ENCODE assay signal across 7 cellular contexts in the genomic region with DNA sequence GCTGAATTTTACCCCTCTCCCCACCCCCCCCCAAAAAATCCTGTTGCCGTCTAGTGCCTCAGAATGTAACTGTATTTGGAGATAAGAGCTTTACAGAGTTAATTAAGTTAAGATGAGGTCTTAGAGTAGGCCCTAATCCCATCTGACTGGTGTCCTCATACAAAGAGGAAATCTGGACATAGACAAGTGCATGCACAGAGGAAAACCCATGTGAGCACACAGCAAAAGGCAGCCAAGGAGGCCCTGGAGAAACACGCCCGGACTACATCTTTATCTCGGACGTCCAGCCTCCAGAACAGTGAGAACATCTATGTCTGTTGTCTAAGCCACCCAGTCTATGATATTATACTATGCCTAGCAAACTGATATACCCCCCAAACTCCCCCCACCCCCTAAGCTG.
A peak's percentile ranks its signal among the peaks of the same experiment; 100 is the strongest.
DNase-seq lines count a peak whose midpoint lies in the region; ATAC-seq, FAIRE-seq and TF ChIP-seq lines count a peak whose summit lies in the region.

No MANE protein-coding gene starts in this region.

- peak overlapping the region; percentile 76 for H3K4me3 Mint-ChIP-seq in activated T-helper 2 cell treated with anti-CD3 and anti-CD28 coated beads, Interferon-gamma antibody, Interleukin-2, Interleukin-4, amounts not matched to agents 10 μg/mL and 5 μg/mL and 100 μg/mL, durations not matched to agents 14 hours and 24 hours and 36 hours (ENCODE audit: low read depth)

- no peaks in the 10 kb centered on the region for H3K36me3 Mint-ChIP-seq in activated T-helper 2 cell treated with anti-CD3 and anti-CD28 coated beads, Interferon-gamma antibody, Interleukin-2, Interleukin-4, amounts not matched to agents 10 μg/mL and 5 μg/mL and 100 μg/mL, durations not matched to agents 14 hours and 24 hours and 36 hours (ENCODE audit: low read depth)

- peak; percentile 97 for DNase-seq in NCI-H82 (lab: John Stamatoyannopoulos, UW)
- DNase-seq in activated T-helper 2 cell treated with anti-CD3 and anti-CD28 coated beads, Interferon-gamma antibody, Interleukin-2, Interleukin-4, amounts not matched to agents 10 μg/mL and 5 μg/mL and 100 μg/mL, durations not matched to agents 14 hours and 24 hours and 36 hours (ENCODE audit: low spot score): no peak
- no peak for DNase-seq in HepG2 (ENCODE audit: low spot score)
- DNase-seq in stomach: no peak
- no peak for DNase-seq in Ammon's horn (ENCODE audit: low spot score)
- no peak for DNase-seq in cerebellum (ENCODE audit: low spot score)
- DNase-seq in ureter (ENCODE audit: low spot score): no peak

- no peak for TF ChIP-seq CTCF in HepG2 (CRISPR knock-in tag; IDR thresholded peaks at IDR 0.05)
- no peak for TF ChIP-seq CTCF in stomach (IDR thresholded peaks at IDR 0.05)

- no peaks in the 10 kb centered on the region for H3K36me3 ChIP-seq in HepG2 (replicated peaks in 1 of 2; ENCODE audit: control insufficient read depth in 1 of 2, insufficient read depth in 2 of 2, low read length in 2 of 2)
- no peaks in the 10 kb centered on the region for H3K36me3 ChIP-seq in stomach

- peak; percentile 21 for ATAC-seq in HepG2

- CTCF ChIA-PET in HepG2 (lab: Yijun Ruan, JAX; ENCODE audit: low intra/inter-chr PET ratio, low total read pairs): interaction anchor here (1.0 to 5.1 kb wide), 5 partner anchors 268 to 344 kb away, joined by 3 to 46 read pairs (median 4); no protein-coding TSS in a partner anchor

- TF ChIP-seq RAD21 in HepG2 (CRISPR knock-in tag; IDR thresholded peaks at IDR 0.05): no peak

- in situ Hi-C loops in HepG2 (cut with HindIII; ENCODE audit: extremely low pct_ligation_motif_present, low pct_unique_long_range_greater_than_20kb): loop anchor here (5.0 to 10.0 kb wide), 2 partner anchors 341 to 609 kb away; no protein-coding TSS in a partner anchor

- TF ChIP-seq POLR2A in HepG2 (IDR thresholded peaks at IDR 0.05; ENCODE audit: insufficient read depth in 1 of 2, low read depth in 2 of 2, low read length in 2 of 2): no peak
- no peak for TF ChIP-seq POLR2A in stomach (IDR thresholded peaks at IDR 0.05)

- H3K27ac ChIP-seq in HepG2 (ENCODE audit: extremely low read length, insufficient read depth, low read length) (peak overlapping the region; percentile 55), stomach (peak overlapping the region; percentile 86 to 95 (median 89))

- no TSS peak for BruUV-seq in HepG2 (replicated peaks; lab: Mats Ljungman, UMichigan)

- no peaks in the 10 kb centered on the region for H4K20me1 ChIP-seq in HepG2 (ENCODE audit: insufficient read depth, low read length)

- no peak for FAIRE-seq in HepG2 (lab: Jason Lieb, UNC)

- WGBS in HepG2 (ENCODE audit: low lambda C conversion rate): 8% methylated on average over 1 of the region's 5 CpGs
- WGBS in stomach, 5 donors: 29 to 56% (median 42%) methylated on average over 5 of the region's 5 CpGs

- peaks cover 25% of the 10 kb centered on the region for H3K4me1 Mint-ChIP-seq in activated T-helper 2 cell treated with anti-CD3 and anti-CD28 coated beads, Interferon-gamma antibody, Interleukin-2, Interleukin-4, amounts not matched to agents 10 μg/mL and 5 μg/mL and 100 μg/mL, durations not matched to agents 14 hours and 24 hours and 36 hours (ENCODE audit: low read depth)

- H3K9me3 ChIP-seq in HepG2 (ENCODE audit: low read length): no peaks in the 10 kb centered on the region
- H3K9me3 ChIP-seq in stomach: no peaks in the 10 kb centered on the region

- H3K9ac ChIP-seq in HepG2 (ENCODE audit: insufficient read depth, low read depth, low read length): peak overlapping the region; percentile 67; the same call in 1 of the 2 replicates

- no peak overlapping the region for H3K27ac Mint-ChIP-seq in activated T-helper 2 cell treated with anti-CD3 and anti-CD28 coated beads, Interferon-gamma antibody, Interleukin-2, Interleukin-4, amounts not matched to agents 10 μg/mL and 5 μg/mL and 100 μg/mL, durations not matched to agents 14 hours and 24 hours and 36 hours

- H3K9me3 Mint-ChIP-seq in activated T-helper 2 cell treated with anti-CD3 and anti-CD28 coated beads, Interferon-gamma antibody, Interleukin-2, Interleukin-4, amounts not matched to agents 10 μg/mL and 5 μg/mL and 100 μg/mL, durations not matched to agents 14 hours and 24 hours and 36 hours: no peaks in the 10 kb centered on the region

- intact Hi-C loops in activated T-helper 2 cell treated with anti-CD3 and anti-CD28 coated beads, Interferon-gamma antibody, Interleukin-2, Interleukin-4, amounts not matched to agents 10 μg/mL and 5 μg/mL and 100 μg/mL, durations not matched to agents 14 hours and 24 hours and 36 hours (cut with micrococcal nuclease): loop anchor here (1.0 to 10.0 kb wide), 3 partner anchors 179 to 609 kb away; a partner anchor contains a TSS
- intact Hi-C loops in HepG2 (cut with micrococcal nuclease; ENCODE audit: unreplicated experiment) (loop anchor here (1.0 to 5.0 kb wide), 2 partner anchors 342 to 401 kb away; no protein-coding TSS in a partner anchor), stomach (cut with DNase I; ENCODE audit: low total_unique reads) (loop anchor here (10.0 kb wide), 2 partner anchors 279 to 349 kb away; no protein-coding TSS in a partner anchor)

- peaks cover 4% of the 10 kb centered on the region for H3K27me3 Mint-ChIP-seq in activated T-helper 2 cell treated with anti-CD3 and anti-CD28 coated beads, Interferon-gamma antibody, Interleukin-2, Interleukin-4, amounts not matched to agents 10 μg/mL and 5 μg/mL and 100 μg/mL, durations not matched to agents 14 hours and 24 hours and 36 hours (ENCODE audit: low read depth)

- TF ChIP-seq EP300 in HepG2 (IDR thresholded peaks at IDR 0.05; ENCODE audit: low read depth in 2 of 2, low read length in 2 of 2) (no peak), HepG2 (CRISPR knock-in tag; IDR thresholded peaks at IDR 0.05; ENCODE audit: borderline replicate concordance) (no peak), stomach (IDR thresholded peaks at IDR 0.05) (no peak)

- H3K4me3 ChIP-seq in HepG2 (replicated peaks in 1 of 3; ENCODE audit: insufficient read depth in 1 of 3, low read depth in 2 of 3, low read length in 3 of 3) (peak overlapping the region; percentile 57 to 75 (median 69)), stomach (no peak overlapping the region)

- no peaks in the 10 kb centered on the region for H3K79me2 ChIP-seq in HepG2 (ENCODE audit: insufficient read depth, low read length)

- POLR2A ChIA-PET in HepG2 (lab: Yijun Ruan, JAX): interaction anchor here (0.6 to 1.5 kb wide), 3 partner anchors 213 to 342 kb away, joined by 3 to 8 read pairs (median 4); a partner anchor contains a TSS

- H3K27me3 ChIP-seq in HepG2 (ENCODE audit: control insufficient read depth in 1 of 2, insufficient read depth in 2 of 2, low read length in 2 of 2) (peaks cover 0 to 10% of the 10 kb centered on the region in 2 experiments; a peak in 2 of 5 replicates), stomach (no peaks in the 10 kb centered on the region)

- peak overlapping the region; percentile 79 for H2AFZ ChIP-seq in HepG2 (ENCODE audit: low read length)

- peaks cover 48% of the 10 kb centered on the region for H3K4me1 ChIP-seq in HepG2 (ENCODE audit: insufficient read depth, low read length)
- H3K4me1 ChIP-seq in stomach: peaks cover 28 to 47% (median 34%) of the 10 kb centered on the region in 4 donors

- H3K4me2 ChIP-seq in HepG2 (ENCODE audit: low read depth, low read length): peak overlapping the region; percentile 97

TF ChIP-seq in HepG2, 621 proteins besides CTCF, POLR2A, EP300 and RAD21 (continues in another document):
- TF ChIP-seq KDM1A (CRISPR knock-in tag; IDR thresholded peaks at IDR 0.05): no peak
- TF ChIP-seq ZNF7 (CRISPR knock-in tag; IDR thresholded peaks at IDR 0.05): peak; percentile 76
- TF ChIP-seq ZNF709 (CRISPR knock-in tag; IDR thresholded peaks at IDR 0.05): no peak
- no peak for TF ChIP-seq ZNF615 (CRISPR knock-in tag; IDR thresholded peaks at IDR 0.05; ENCODE audit: borderline replicate concordance)
- no peak for TF ChIP-seq HIVEP1 (CRISPR knock-in tag; IDR thresholded peaks at IDR 0.05)
- TF ChIP-seq ZNF644 (CRISPR knock-in tag; IDR thresholded peaks at IDR 0.05; ENCODE audit: low read depth): no peak
- TF ChIP-seq XRCC5 (optimal IDR thresholded peaks at IDR 0.05; ENCODE audit: low read length): no peak
- TF ChIP-seq ZNF777 (CRISPR knock-in tag; IDR thresholded peaks at IDR 0.05): peak; percentile 52; the same call in 1 of the 2 replicates
- TF ChIP-seq, protein P1, sequence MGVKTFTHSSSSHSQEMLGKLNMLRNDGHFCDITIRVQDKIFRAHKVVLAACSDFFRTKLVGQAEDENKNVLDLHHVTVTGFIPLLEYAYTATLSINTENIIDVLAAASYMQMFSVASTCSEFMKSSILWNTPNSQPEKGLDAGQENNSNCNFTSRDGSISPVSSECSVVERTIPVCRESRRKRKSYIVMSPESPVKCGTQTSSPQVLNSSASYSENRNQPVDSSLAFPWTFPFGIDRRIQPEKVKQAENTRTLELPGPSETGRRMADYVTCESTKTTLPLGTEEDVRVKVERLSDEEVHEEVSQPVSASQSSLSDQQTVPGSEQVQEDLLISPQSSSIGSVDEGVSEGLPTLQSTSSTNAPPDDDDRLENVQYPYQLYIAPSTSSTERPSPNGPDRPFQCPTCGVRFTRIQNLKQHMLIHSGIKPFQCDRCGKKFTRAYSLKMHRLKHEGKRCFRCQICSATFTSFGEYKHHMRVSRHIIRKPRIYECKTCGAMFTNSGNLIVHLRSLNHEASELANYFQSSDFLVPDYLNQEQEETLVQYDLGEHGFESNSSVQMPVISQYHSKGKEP (CRISPR knock-in tag; IDR thresholded peaks at IDR 0.05): no peak
- no peak for TF ChIP-seq CEBPB (IDR thresholded peaks at IDR 0.05; ENCODE audit: borderline replicate concordance, low read depth, low read length)
- TF ChIP-seq, protein P2, sequence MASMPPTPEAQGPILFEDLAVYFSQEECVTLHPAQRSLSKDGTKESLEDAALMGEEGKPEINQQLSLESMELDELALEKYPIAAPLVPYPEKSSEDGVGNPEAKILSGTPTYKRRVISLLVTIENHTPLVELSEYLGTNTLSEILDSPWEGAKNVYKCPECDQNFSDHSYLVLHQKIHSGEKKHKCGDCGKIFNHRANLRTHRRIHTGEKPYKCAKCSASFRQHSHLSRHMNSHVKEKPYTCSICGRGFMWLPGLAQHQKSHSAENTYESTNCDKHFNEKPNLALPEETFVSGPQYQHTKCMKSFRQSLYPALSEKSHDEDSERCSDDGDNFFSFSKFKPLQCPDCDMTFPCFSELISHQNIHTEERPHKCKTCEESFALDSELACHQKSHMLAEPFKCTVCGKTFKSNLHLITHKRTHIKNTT (CRISPR knock-in tag; IDR thresholded peaks at IDR 0.05): no peak
- TF ChIP-seq SIX1 (CRISPR knock-in tag; IDR thresholded peaks at IDR 0.05; ENCODE audit: borderline replicate concordance): no peak
- TF ChIP-seq ZNF619 (CRISPR knock-in tag; IDR thresholded peaks at IDR 0.05): no peak

Comparison
In these comparisons a context has a peak if more than half of its experiments do, and no peak if none do; other contexts are left out.
1. H3K4me3 ChIP-seq: peak in HepG2 (3 of 3); none in stomach (0 of 4).